Comparison of ENCODE assay signal across 11 cellular contexts in genomic region chr13:73748404-73748803, GRCh38.
"Had no signal": no experiment of that assay in that cellular context is flagged by ENCODE, and none has a peak within 500 bp of the region (broad histone marks: within the 10 kb centered on the region; RNA-seq: fewer than 3 reads in every experiment).

No MANE protein-coding gene starts in this region.

- DNase-seq: GM23248, GOT3, H7, H9, HCEC 1CT, HFFc6 had no signal

- H3K9me3 Mint-ChIP-seq: HFFc6 had no signal

- H3K27ac Mint-ChIP-seq: GM23338, H9, HFFc6 had no signal

- H2AFZ ChIP-seq: GM23248, GM23338 had no signal

- FAIRE-seq: H1, H54 had no signal

- H3K9ac ChIP-seq: GM23248 had no signal

- H3K4me3 Mint-ChIP-seq: GM23338, H9, HFFc6 had no signal

- H3K4me3 ChIP-seq: GM23248, GM23338, HAP-1 had no signal

- ATAC-seq: GM23338, HCT116 had no signal

- H3K36me3 ChIP-seq: HAP-1 had no signal

- H3K9me3 ChIP-seq: HAP-1 had no signal

- H3K4me2 ChIP-seq: GM23338 had no signal

- H3K27ac ChIP-seq: GM23248 had no signal
